ENCODE assay signal across 1 cellular context in genomic region chr9:125646222-125647100, GRCh38.
TF ChIP-seq lines count a peak whose summit lies in the region.

No MANE protein-coding gene starts in this region.

TF ChIP-seq in SK-N-SH, 30 proteins besides CTCF, POLR2A, EP300 and RAD21 (continued from another document):
- TF ChIP-seq TEAD4 (IDR thresholded peaks at IDR 0.05; ENCODE audit: borderline replicate concordance, insufficient read depth) (peak; percentile 72; the same call in 1 of the 2 replicates), NFIC (IDR thresholded peaks at IDR 0.05; ENCODE audit: borderline replicate concordance) (peak; percentile 21; the same call in 1 of the 2 replicates), FOSL2 (IDR thresholded peaks at IDR 0.05; ENCODE audit: borderline replicate concordance, low read depth) (no peak), RFX5 (IDR thresholded peaks at IDR 0.05; ENCODE audit: low read length) (no peak), TCF12 (IDR thresholded peaks at IDR 0.05) (peak; percentile 87), ELF1 (IDR thresholded peaks at IDR 0.05) (no peak), GATA2 (CRISPR knock-in tag; IDR thresholded peaks at IDR 0.05) (peak; percentile 41; the same call in 1 of the 2 replicates), IRF3 (IDR thresholded peaks at IDR 0.05; ENCODE audit: low read depth, low read length) (no peak), JUND (IDR thresholded peaks at IDR 0.05) (peak; percentile 51), RXRA (IDR thresholded peaks at IDR 0.05; ENCODE audit: borderline replicate concordance, low read depth) (peak; percentile 31; the same call in 1 of the 2 replicates), REST (IDR thresholded peaks at IDR 0.05; ENCODE audit: low read depth, low read length) (peak; percentile 64; the same call in 1 of the 2 replicates)
